In genomic region chr1:58931761-58932160, GRCh38 we compare ENCODE assay signal across 12 cellular contexts.
"Had no signal": no experiment of that assay in that cellular context is flagged by ENCODE, and none has a peak within 500 bp of the region (broad histone marks: within the 10 kb centered on the region; RNA-seq: fewer than 3 reads in every experiment).

No MANE protein-coding gene starts in this region.

- H3K4me3 Mint-ChIP-seq: activated CD4-positive, alpha-beta T cell treated with anti-CD3 and anti-CD28 coated beads, Interleukin-2, amount 10 ng/mL, durations not matched to agents 24 days and 14 days; activated naive CD8-positive, alpha-beta T cell; nephron; stimulated activated naive CD8-positive, alpha-beta T cell treated with anti-CD3 and anti-CD28 coated beads, Interleukin-15, amount 100 ng/mL, for 72 hours; T-cell had no signal

- DNase-seq: activated CD4-positive, alpha-beta T cell treated with anti-CD3 and anti-CD28 coated beads, Interleukin-2, amount 10 ng/mL, durations not matched to agents 24 days and 14 days; activated CD8-positive, alpha-beta memory T cell treated with anti-CD3 and anti-CD28 coated beads for 24 hours; activated T-cell treated with anti-CD3 and anti-CD28 coated beads for 4 hours; brain microvascular endothelial cell; hypothalamus; lower lobe of right lung; stimulated activated CD4-positive, alpha-beta T cell treated with anti-CD3 and anti-CD28 coated beads, Interleukin-4, amount 100 ng/mL, for 1 hour; stimulated activated naive CD8-positive, alpha-beta T cell treated with anti-CD3 and anti-CD28 coated beads, Interleukin-15, amount 100 ng/mL, for 72 hours; T-cell had no signal

- H3K27ac Mint-ChIP-seq: activated naive CD8-positive, alpha-beta T cell; T-cell had no signal

- H3K27ac ChIP-seq: brain microvascular endothelial cell had no signal

- ATAC-seq: lower lobe of right lung; stimulated activated naive CD8-positive, alpha-beta T cell treated with anti-CD3 and anti-CD28 coated beads, Interleukin-15, amount 100 ng/mL, for 72 hours; T-cell had no signal

- H3K27me3 Mint-ChIP-seq: activated CD4-positive, alpha-beta T cell treated with anti-CD3 and anti-CD28 coated beads, Interleukin-2, amount 10 ng/mL, durations not matched to agents 24 days and 14 days; T-cell had no signal

- H3K27me3 ChIP-seq: brain microvascular endothelial cell had no signal

- H3K36me3 Mint-ChIP-seq: activated naive CD8-positive, alpha-beta T cell; T-cell had no signal

- H3K9me3 ChIP-seq: lower lobe of right lung had no signal

- H3K4me3 ChIP-seq: lower lobe of right lung had no signal

- FAIRE-seq: urothelium cell line had no signal

- H3K9me3 Mint-ChIP-seq: nephron; stimulated activated naive CD8-positive, alpha-beta T cell treated with anti-CD3 and anti-CD28 coated beads, Interleukin-15, amount 100 ng/mL, for 72 hours; T-cell had no signal

- H3K36me3 ChIP-seq: brain microvascular endothelial cell, lower lobe of right lung had no signal
